ENCODE assay signal across 11 cellular contexts in genomic region chr1:33337994-33338494, GRCh38. TPM values are rescaled to one million over a fixed set of nuclear protein-coding genes. Genes with fewer than 3 reads are reported as not detected.
DNase-seq lines count a peak whose midpoint lies in the region; ATAC-seq, FAIRE-seq and TF ChIP-seq lines count a peak whose summit lies in the region.
"Had no signal": no experiment of that assay in that cellular context is flagged by ENCODE, and none has a peak within 500 bp of the region (broad histone marks: within the 10 kb centered on the region; RNA-seq: fewer than 3 reads in every experiment).

No MANE protein-coding gene starts in this region.

- H3K79me2 ChIP-seq in endothelial cell of umbilical vein (ENCODE audit: control insufficient read depth, insufficient read depth, low read length): peaks cover 96% of the 10 kb centered on the region

- no peak overlapping the region for H3K4me3 ChIP-seq in endothelial cell of umbilical vein (replicated peaks in 1 of 3; ENCODE audit: insufficient read depth in 1 of 3, low read depth in 1 of 3, low read length in 3 of 3)
- H3K4me3 ChIP-seq in upper lobe of right lung: peak overlapping the region; percentile 6

- intact Hi-C loops in endothelial cell of umbilical vein (cut with micrococcal nuclease) (no loop called here), upper lobe of right lung (cut with DNase I) (no loop called here)

- BruUV-seq in endothelial cell of umbilical vein (replicated peaks; lab: Mats Ljungman, UMichigan): no TSS peak

- peaks cover 6% of the 10 kb centered on the region for H4K20me1 ChIP-seq in endothelial cell of umbilical vein (replicated peaks; ENCODE audit: control insufficient read depth, extremely low read depth, insufficient read depth, low read length)

- TF ChIP-seq POLR2A in endothelial cell of umbilical vein (IDR thresholded peaks at IDR 0.05; ENCODE audit: low read depth, low read length): no peak

- no peaks in the 10 kb centered on the region for H3K27me3 ChIP-seq in endothelial cell of umbilical vein (ENCODE audit: control insufficient read depth in 2 of 2, insufficient read depth in 2 of 2, low read length in 2 of 2)
- no peaks in the 10 kb centered on the region for H3K27me3 ChIP-seq in upper lobe of right lung

- TF ChIP-seq CTCF in endothelial cell of umbilical vein (IDR thresholded peaks at IDR 0.05; ENCODE audit: extremely low read depth in 1 of 2, insufficient read depth in 1 of 2, low read depth in 1 of 2, low read length in 2 of 2): no peak
- TF ChIP-seq CTCF in upper lobe of right lung (IDR thresholded peaks at IDR 0.05): no peak

- H3K27ac ChIP-seq in endothelial cell of umbilical vein (ENCODE audit: insufficient read depth, low read depth, low read length) (no peak overlapping the region), upper lobe of right lung (peak overlapping the region; percentile 90)
- H3K27ac ChIP-seq: 22Rv1 had no signal

- H3K4me1 ChIP-seq in endothelial cell of umbilical vein (ENCODE audit: control insufficient read depth, extremely low read depth, insufficient read depth, low read length) (peaks cover 64% of the 10 kb centered on the region), upper lobe of right lung (peaks cover 97% of the 10 kb centered on the region)

- H3K36me3 ChIP-seq in endothelial cell of umbilical vein (ENCODE audit: control insufficient read depth in 2 of 2, extremely low read depth in 1 of 2, insufficient read depth in 2 of 2, low read length in 2 of 2): peaks cover 4 to 7% of the 10 kb centered on the region in 2 experiments
- peaks cover 21% of the 10 kb centered on the region for H3K36me3 ChIP-seq in upper lobe of right lung

- peak; percentile 61 for FAIRE-seq in endothelial cell of umbilical vein (lab: Jason Lieb, UNC)
- FAIRE-seq: GM12892 had no signal

- no peak overlapping the region for H3K4me2 ChIP-seq in endothelial cell of umbilical vein (ENCODE audit: insufficient read depth, low read length)

- POLR2A ChIA-PET in endothelial cell of umbilical vein (lab: Charles Lee): interaction anchor here (1.5 to 2.0 kb wide), 2 partner anchors 9 to 12 kb away, joined by 5 to 7 read pairs; no protein-coding TSS in a partner anchor

- dilution Hi-C loops in endothelial cell of umbilical vein (cut with MboI; ENCODE audit: extremely low pct_ligation_motif_present, low sequenced_read_pairs): no loop called here

- H3K9me1 ChIP-seq in endothelial cell of umbilical vein (replicated peaks; ENCODE audit: control insufficient read depth, extremely low read depth, insufficient read depth, low read length): no peaks in the 10 kb centered on the region

- no peak for ATAC-seq in upper lobe of right lung
- ATAC-seq in GM19035 (IDR thresholded peaks at IDR 0.05; ENCODE audit: unreplicated experiment): no peak
- ATAC-seq: activated T-cell treated with anti-CD3 and anti-CD28 coated beads, Interleukin-2, amount 50 U/mL, for 72 hours had no signal

- DNase-seq in NCI-H2171 treated with DMSO at 0.1 percent for 48 hours (lab: John Stamatoyannopoulos, UW) (peak; percentile 36), NCI-H2171 (lab: John Stamatoyannopoulos, UW) (no peak), endothelial cell of umbilical vein (ENCODE audit: low read depth, low spot score) (no peak), myocyte (ENCODE audit: low read depth) (peak; percentile 67), upper lobe of right lung (no peak), GM19240 (ENCODE audit: insufficient read length, low spot score) (no peak), NCI-H345 treated with DMSO at 0.1 percent for 48 hours (lab: John Stamatoyannopoulos, UW; ENCODE audit: unreplicated experiment) (no peak)
- DNase-seq: activated T-cell treated with anti-CD3 and anti-CD28 coated beads, Interleukin-2, amount 50 U/mL, for 72 hours had no signal

- CTCF ChIA-PET in endothelial cell of umbilical vein (lab: Charles Lee): interaction anchor here (0.9 to 2.7 kb wide), 7 partner anchors 9 to 43 kb away, joined by 3 to 15 read pairs (median 3); no protein-coding TSS in a partner anchor

- H3K9ac ChIP-seq in endothelial cell of umbilical vein (replicated peaks; ENCODE audit: extremely low read depth, insufficient read depth, low read length): no peak overlapping the region

- no peak overlapping the region for H2AFZ ChIP-seq in endothelial cell of umbilical vein (ENCODE audit: low read depth, low read length)

- no peaks in the 10 kb centered on the region for H3K9me3 ChIP-seq in endothelial cell of umbilical vein (replicated peaks; ENCODE audit: control insufficient read depth, insufficient read depth, low read length)
- H3K9me3 ChIP-seq in upper lobe of right lung: no peaks in the 10 kb centered on the region

TF ChIP-seq in endothelial cell of umbilical vein, 7 proteins besides CTCF, POLR2A, EP300 and RAD21:
- TF ChIP-seq EZH2 (IDR thresholded peaks at IDR 0.05; ENCODE audit: borderline replicate concordance, low read depth, low read length, severe bottlenecking) (no peak), JUN (IDR thresholded peaks at IDR 0.05; ENCODE audit: borderline replicate concordance, insufficient read depth, insufficient read length, low read depth) (no peak), MYC (IDR thresholded peaks at IDR 0.05; ENCODE audit: low read depth, low read length) (no peak), POLR2AphosphoS5 (IDR thresholded peaks at IDR 0.05; ENCODE audit: insufficient read depth, low read depth, low read length) (no peak), MAX (IDR thresholded peaks at IDR 0.05; ENCODE audit: insufficient read depth, insufficient read length) (no peak), GATA2 (IDR thresholded peaks at IDR 0.05; ENCODE audit: insufficient read depth, insufficient read length, low read depth, low read length) (no peak), FOS (IDR thresholded peaks at IDR 0.05; ENCODE audit: borderline replicate concordance, insufficient read depth, low read length) (no peak)

RNA-seq across cellular contexts. Expression of gene A3GALT2, which starts 17.1 kb away (rescaled TPM):
- total RNA-seq in endothelial cell of umbilical vein: not detected in 2 replicates
- 0.11 TPM in 1 of 2 replicates, not detected in the other for polyA plus RNA-seq in endothelial cell of umbilical vein
- not detected in 2 replicates for polyA plus RNA-seq in endothelial cell of umbilical vein (2011; cell fraction: cytosol; rRNA removed)
- not detected in 2 replicates for polyA plus RNA-seq in endothelial cell of umbilical vein (2011; cell fraction: nucleus; rRNA removed)
- not detected in 2 replicates for polyA plus RNA-seq in endothelial cell of umbilical vein (2012)
- not detected in 2 replicates for polyA minus RNA-seq in endothelial cell of umbilical vein
- not detected for polyA minus RNA-seq in endothelial cell of umbilical vein (2011; cell fraction: cytosol; rRNA and poly(A)+ RNA removed)
- polyA minus RNA-seq in endothelial cell of umbilical vein (2011; cell fraction: nucleus; rRNA and poly(A)+ RNA removed): 0.43 TPM in 1 of 2 replicates, not detected in the other
- total RNA-seq in myocyte: 0.32 TPM in 1 of 2 replicates, not detected in the other
- polyA plus RNA-seq in myocyte (2012): not detected
- not detected for total RNA-seq in upper lobe of right lung
- total RNA-seq: activated T-cell treated with anti-CD3 and anti-CD28 coated beads, Interleukin-2, amount 50 U/mL, for 72 hours had no signal

Comparison
In these comparisons a context has a peak if more than half of its experiments do, and no peak if none do; other contexts are left out.
1. DNase-seq: peak in NCI-H2171 treated with DMSO at 0.1 percent for 48 hours (single experiment) and myocyte (single experiment); none in NCI-H2171 (single experiment), endothelial cell of umbilical vein (single experiment), upper lobe of right lung (single experiment), GM19240 (single experiment) and NCI-H345 treated with DMSO at 0.1 percent for 48 hours (single experiment).